18 cellular contexts compared by ENCODE assay signal in the genomic region with DNA sequence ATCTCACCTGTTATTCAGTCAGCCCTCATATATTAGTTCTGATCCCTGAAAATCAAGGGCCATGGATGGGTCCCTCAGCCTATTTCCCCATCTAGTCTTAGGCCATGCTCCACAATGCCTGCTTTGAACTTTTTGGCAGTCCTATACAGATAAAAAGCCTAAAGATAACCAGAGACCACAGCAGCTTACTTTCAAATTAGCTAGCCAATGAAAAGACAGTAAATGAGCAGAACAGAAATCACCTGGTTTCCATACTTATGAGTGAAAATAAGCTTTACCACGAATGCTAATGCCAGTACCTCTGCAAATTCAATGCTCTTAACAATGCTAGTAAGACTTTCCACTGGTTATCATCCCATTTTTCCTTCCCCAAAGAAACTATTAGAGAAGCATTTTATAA.
"Had no signal": no experiment of that assay in that cellular context is flagged by ENCODE, and none has a peak within 500 bp of the region (broad histone marks: within the 10 kb centered on the region; RNA-seq: fewer than 3 reads in every experiment).

No MANE protein-coding gene starts in this region.

- H3K4me1 ChIP-seq: esophagus squamous epithelium, gastroesophageal sphincter, psoas muscle, right lobe of liver, tibial artery, upper lobe of left lung, uterus had no signal

- H3K36me3 ChIP-seq: esophagus squamous epithelium, gastroesophageal sphincter, neutrophil, right lobe of liver, tibial artery, upper lobe of left lung, uterus had no signal

- DNase-seq: esophagus squamous epithelium; glutamatergic neuron; islet precursor cell; mammary epithelial cell; mucosa of descending colon; naive thymus-derived CD8-positive, alpha-beta T cell; psoas muscle; retina; right lobe of liver; stimulated activated CD4-positive, alpha-beta T cell treated with anti-CD3 and anti-CD28 coated beads, Interleukin-4, amount 100 ng/mL, for 1 hour; stimulated activated CD8-positive, alpha-beta memory T cell treated with anti-CD3 and anti-CD28 coated beads, Interleukin-4, amount 100 ng/mL, for 48 hours; tibial artery; upper lobe of left lung; uterus had no signal

- H3K27me3 ChIP-seq: esophagus squamous epithelium, gastroesophageal sphincter, neutrophil, right lobe of liver, tibial artery, upper lobe of left lung, uterus had no signal

- H3K27ac ChIP-seq: esophagus squamous epithelium, gastroesophageal sphincter, neutrophil, psoas muscle, right lobe of liver, tibial artery, upper lobe of left lung, uterus had no signal

- ATAC-seq: gastroesophageal sphincter; left lobe of liver; mucosa of descending colon; naive thymus-derived CD8-positive, alpha-beta T cell; psoas muscle; right lobe of liver; stimulated activated effector memory CD8-positive, alpha-beta T cell treated with anti-CD3 and anti-CD28 coated beads, Interleukin-12 subunit alpha, Interleukin-12 subunit beta, amount 100 ng/mL, for 72 hours had no signal

- H3K4me3 ChIP-seq: esophagus squamous epithelium, gastroesophageal sphincter, mucosa of descending colon, psoas muscle, right lobe of liver, tibial artery, upper lobe of left lung, uterus had no signal
